1 cellular context compared by ENCODE assay signal in the genomic region with DNA sequence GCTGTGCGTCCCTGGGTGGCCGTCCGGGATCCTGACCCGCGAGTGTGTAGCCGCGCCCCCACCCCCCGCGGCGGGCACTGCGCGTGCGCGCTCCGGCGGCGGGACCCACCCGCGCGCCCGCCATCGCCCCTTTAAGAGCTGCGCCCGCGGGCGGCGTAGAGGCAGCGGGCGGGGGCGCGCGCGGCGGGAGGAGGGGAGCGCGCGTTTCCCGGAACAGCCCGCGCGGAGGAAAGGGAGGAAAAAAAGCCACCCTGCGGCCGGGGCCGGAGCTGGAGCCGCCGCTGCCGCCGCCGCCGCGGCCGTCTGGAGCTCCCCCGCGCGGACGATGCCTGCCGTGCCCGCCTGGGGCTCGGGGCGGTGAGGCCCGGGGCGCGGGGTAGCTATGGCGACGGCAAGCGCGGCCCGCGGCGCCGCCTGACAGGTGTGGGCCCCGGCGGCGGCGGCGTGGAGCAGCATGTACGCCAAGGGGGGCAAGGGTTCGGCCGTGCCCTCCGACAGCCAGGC.
TF ChIP-seq lines count a peak whose summit lies in the region.

Gene SSBP4 (plus strand): TSS at position 204 of the 504 bp plus-strand sequence. CDS start 251 bp downstream, at position 455.

TF ChIP-seq in GM12878, 131 proteins besides CTCF, POLR2A, EP300 and RAD21 (continued from another document and continues in another):
- TF ChIP-seq TCF3 (IDR thresholded peaks at IDR 0.05; ENCODE audit: borderline replicate concordance, insufficient read depth, low read depth, low read length) = 0 out of 2 replicates have a peak, but pooled peaks have one; percentile 37
- no peak for TF ChIP-seq PAX5 (IDR thresholded peaks at IDR 0.05; ENCODE audit: borderline replicate concordance, low read depth, low read length)
- TF ChIP-seq HDAC6 (IDR thresholded peaks at IDR 0.05; ENCODE audit: unreplicated experiment) = no peak
- 0 out of 2 replicates have a peak, but pooled peaks have one; percentile 26 for TF ChIP-seq CREB1 (IDR thresholded peaks at IDR 0.05; ENCODE audit: low read depth)
- TF ChIP-seq IRF5 (IDR thresholded peaks at IDR 0.05; ENCODE audit: borderline replicate concordance) = no peak
- TF ChIP-seq BACH1 (IDR thresholded peaks at IDR 0.05; ENCODE audit: borderline replicate concordance) = no peak; the same call in 1 of the 2 replicates
- TF ChIP-seq MLLT1 (IDR thresholded peaks at IDR 0.05) = no peak
- TF ChIP-seq EGR1 (IDR thresholded peaks at IDR 0.05; ENCODE audit: borderline replicate concordance in 1 of 2, low read depth in 2 of 2, low read length in 2 of 2) = peak in 1 of 2 experiments; percentile 72; a peak in 1 of 3 replicates
- no peak for TF ChIP-seq E2F4 (IDR thresholded peaks at IDR 0.05; ENCODE audit: low read depth, low read length)
- TF ChIP-seq FOS (IDR thresholded peaks at IDR 0.05; ENCODE audit: borderline replicate concordance, extremely low read depth, insufficient read length) = no peak
- no peak for TF ChIP-seq KDM1A (IDR thresholded peaks at IDR 0.05; ENCODE audit: borderline replicate concordance)
- TF ChIP-seq CBX3 (IDR thresholded peaks at IDR 0.05; ENCODE audit: borderline replicate concordance, low read depth) = no peak
- TF ChIP-seq, protein P1, sequence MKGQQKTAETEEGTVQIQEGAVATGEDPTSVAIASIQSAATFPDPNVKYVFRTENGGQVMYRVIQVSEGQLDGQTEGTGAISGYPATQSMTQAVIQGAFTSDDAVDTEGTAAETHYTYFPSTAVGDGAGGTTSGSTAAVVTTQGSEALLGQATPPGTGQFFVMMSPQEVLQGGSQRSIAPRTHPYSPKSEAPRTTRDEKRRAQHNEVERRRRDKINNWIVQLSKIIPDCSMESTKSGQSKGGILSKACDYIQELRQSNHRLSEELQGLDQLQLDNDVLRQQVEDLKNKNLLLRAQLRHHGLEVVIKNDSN (IDR thresholded peaks at IDR 0.05; ENCODE audit: borderline replicate concordance, extremely low read length, insufficient read depth, low read depth, low read length) = no peak
- TF ChIP-seq MYB (IDR thresholded peaks at IDR 0.05; ENCODE audit: borderline replicate concordance, low read depth, low read length) = no peak
- TF ChIP-seq TCF7 (IDR thresholded peaks at IDR 0.05; ENCODE audit: borderline replicate concordance) = no peak
- no peak for TF ChIP-seq EED (IDR thresholded peaks at IDR 0.05; ENCODE audit: low read depth)
- TF ChIP-seq SPI1 (IDR thresholded peaks at IDR 0.05; ENCODE audit: borderline replicate concordance, insufficient read depth, low read depth, low read length) = no peak
- TF ChIP-seq NR2F1 (conservative IDR thresholded peaks at IDR 0.05) = peak; percentile 55; the same call in 1 of the 2 replicates
- no peak for TF ChIP-seq PRDM15 (CRISPR knock-in tag; IDR thresholded peaks at IDR 0.05)
- no peak for TF ChIP-seq YBX1 (IDR thresholded peaks at IDR 0.05)
- TF ChIP-seq EZH2 (IDR thresholded peaks at IDR 0.05; ENCODE audit: borderline replicate concordance, control insufficient read depth, low read depth, low read length) = no peak
- no peak for TF ChIP-seq ASH2L (IDR thresholded peaks at IDR 0.05; ENCODE audit: borderline replicate concordance, low read depth)
- TF ChIP-seq, protein P2, sequence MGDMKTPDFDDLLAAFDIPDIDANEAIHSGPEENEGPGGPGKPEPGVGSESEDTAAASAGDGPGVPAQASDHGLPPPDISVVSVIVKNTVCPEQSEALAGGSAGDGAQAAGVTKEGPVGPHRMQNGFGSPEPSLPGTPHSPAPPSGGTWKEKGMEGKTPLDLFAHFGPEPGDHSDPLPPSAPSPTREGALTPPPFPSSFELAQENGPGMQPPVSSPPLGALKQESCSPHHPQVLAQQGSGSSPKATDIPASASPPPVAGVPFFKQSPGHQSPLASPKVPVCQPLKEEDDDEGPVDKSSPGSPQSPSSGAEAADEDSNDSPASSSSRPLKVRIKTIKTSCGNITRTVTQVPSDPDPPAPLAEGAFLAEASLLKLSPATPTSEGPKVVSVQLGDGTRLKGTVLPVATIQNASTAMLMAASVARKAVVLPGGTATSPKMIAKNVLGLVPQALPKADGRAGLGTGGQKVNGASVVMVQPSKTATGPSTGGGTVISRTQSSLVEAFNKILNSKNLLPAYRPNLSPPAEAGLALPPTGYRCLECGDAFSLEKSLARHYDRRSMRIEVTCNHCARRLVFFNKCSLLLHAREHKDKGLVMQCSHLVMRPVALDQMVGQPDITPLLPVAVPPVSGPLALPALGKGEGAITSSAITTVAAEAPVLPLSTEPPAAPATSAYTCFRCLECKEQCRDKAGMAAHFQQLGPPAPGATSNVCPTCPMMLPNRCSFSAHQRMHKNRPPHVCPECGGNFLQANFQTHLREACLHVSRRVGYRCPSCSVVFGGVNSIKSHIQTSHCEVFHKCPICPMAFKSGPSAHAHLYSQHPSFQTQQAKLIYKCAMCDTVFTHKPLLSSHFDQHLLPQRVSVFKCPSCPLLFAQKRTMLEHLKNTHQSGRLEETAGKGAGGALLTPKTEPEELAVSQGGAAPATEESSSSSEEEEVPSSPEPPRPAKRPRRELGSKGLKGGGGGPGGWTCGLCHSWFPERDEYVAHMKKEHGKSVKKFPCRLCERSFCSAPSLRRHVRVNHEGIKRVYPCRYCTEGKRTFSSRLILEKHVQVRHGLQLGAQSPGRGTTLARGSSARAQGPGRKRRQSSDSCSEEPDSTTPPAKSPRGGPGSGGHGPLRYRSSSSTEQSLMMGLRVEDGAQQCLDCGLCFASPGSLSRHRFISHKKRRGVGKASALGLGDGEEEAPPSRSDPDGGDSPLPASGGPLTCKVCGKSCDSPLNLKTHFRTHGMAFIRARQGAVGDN (IDR thresholded peaks at IDR 0.05) = 0 out of 2 replicates have a peak, but pooled peaks have one; percentile 43
- no peak for TF ChIP-seq IRF3 (IDR thresholded peaks at IDR 0.05)
- TF ChIP-seq RELB (IDR thresholded peaks at IDR 0.05; ENCODE audit: low read depth) = no peak
- TF ChIP-seq MXI1 (IDR thresholded peaks at IDR 0.05; ENCODE audit: low read depth, low read length) = peak; percentile 85
- peak; percentile 92 for TF ChIP-seq LARP7 (IDR thresholded peaks at IDR 0.05)
- no peak for TF ChIP-seq HSF1 (IDR thresholded peaks at IDR 0.05; ENCODE audit: low read depth, low read length)
- TF ChIP-seq RELA (IDR thresholded peaks at IDR 0.05; ENCODE audit: borderline replicate concordance, partially characterized antibody) = peak; percentile 40
